ENCODE assay signal across 1 cellular context in the genomic region with DNA sequence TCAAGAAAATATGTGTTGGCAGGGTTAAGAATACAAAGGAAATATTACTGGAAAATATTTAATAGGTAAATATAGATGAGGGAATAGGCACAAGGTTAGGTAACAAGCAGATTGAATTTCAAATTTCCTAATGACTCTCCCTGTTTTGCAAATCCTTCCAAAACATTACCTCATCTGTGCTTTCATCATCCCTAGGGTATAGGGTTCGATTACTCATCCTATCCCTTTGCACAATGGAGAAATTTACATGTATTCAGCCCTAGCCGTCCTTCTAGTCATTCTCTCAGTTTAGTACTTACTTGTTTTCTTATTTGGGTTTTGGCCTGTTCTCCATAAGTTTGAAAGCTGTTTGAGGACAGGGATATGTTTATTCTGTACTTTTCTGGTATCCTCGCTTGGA.
TF ChIP-seq lines count a peak whose summit lies in the region.

No MANE protein-coding gene starts in this region.

TF ChIP-seq in H1, 55 proteins besides CTCF, POLR2A, EP300 and RAD21:
- TF ChIP-seq RBBP5 (IDR thresholded peaks at IDR 0.05; ENCODE audit: borderline replicate concordance, low read depth, low read length) (no peak), CEBPB (IDR thresholded peaks at IDR 0.05; ENCODE audit: low read depth, low read length) (peak; percentile 34; the same call in 1 of the 2 replicates)
TF ChIP-seq in H1: peak in this region for 1.
